Comparison of ENCODE assay signal across 11 cellular contexts in genomic region chr9:93093081-93093448, GRCh38. TPM values are rescaled to one million over a fixed set of nuclear protein-coding genes. Genes with fewer than 3 reads are reported as not detected.
DNase-seq lines count a peak whose midpoint lies in the region; ATAC-seq, FAIRE-seq and TF ChIP-seq lines count a peak whose summit lies in the region.
"Had no signal": no experiment of that assay in that cellular context is flagged by ENCODE, and none has a peak within 500 bp of the region (broad histone marks: within the 10 kb centered on the region; RNA-seq: fewer than 3 reads in every experiment).

No MANE protein-coding gene starts in this region.

- TF ChIP-seq CTCF in right atrium auricular region (IDR thresholded peaks at IDR 0.05) (no peak), smooth muscle cell (IDR thresholded peaks at IDR 0.05; ENCODE audit: borderline replicate concordance, insufficient read depth, poor library complexity, severe bottlenecking) (no peak)

- 76% methylated on average over 4 of the region's 4 CpGs for WGBS in smooth muscle cell (ENCODE audit: low lambda C conversion rate)
- 36 to 59% (median 48%) methylated on average over 4 of the region's 4 CpGs for WGBS in small intestine, 3 donors

- DNase-seq in GM12891 (ENCODE audit: insufficient read length, low spot score) (no peak), right atrium auricular region (ENCODE audit: low spot score) (no peak), smooth muscle cell (lab: John Stamatoyannopoulos, UW; ENCODE audit: unreplicated experiment) (no peak), small intestine (no peak)
- no peak for DNase-seq in activated CD4-positive, alpha-beta T cell treated with anti-CD3 and anti-CD28 coated beads, Interleukin-2, amount 10 ng/mL, durations not matched to agents 7 days and 5 days
- DNase-seq in stimulated activated CD4-positive, alpha-beta T cell treated with anti-CD3 and anti-CD28 coated beads, Interleukin-4, amount 100 ng/mL, for 4 hours: no peak
- DNase-seq: IMR-90, NCI-H510A had no signal

- H2AFZ ChIP-seq in smooth muscle cell (ENCODE audit: low read depth): no peak overlapping the region

- peaks cover 6% of the 10 kb centered on the region for H4K20me1 ChIP-seq in smooth muscle cell (ENCODE audit: low read depth)

- H3K4me3 Mint-ChIP-seq in activated CD4-positive, alpha-beta T cell treated with anti-CD3 and anti-CD28 coated beads, Interleukin-2, amount 10 ng/mL, durations not matched to agents 7 days and 5 days: no peak overlapping the region

- H3K4me3 ChIP-seq in right atrium auricular region: no peak overlapping the region
- H3K4me3 ChIP-seq in smooth muscle cell: no peak overlapping the region
- no peak overlapping the region for H3K4me3 ChIP-seq in small intestine (ENCODE audit: low read depth in 1 of 2, low read length in 2 of 2)
- H3K4me3 ChIP-seq: mucosa of descending colon had no signal

- no peaks in the 10 kb centered on the region for H3K27me3 ChIP-seq in right atrium auricular region
- no peaks in the 10 kb centered on the region for H3K27me3 ChIP-seq in smooth muscle cell (ENCODE audit: low read depth)
- no peaks in the 10 kb centered on the region for H3K27me3 ChIP-seq in small intestine (ENCODE audit: control insufficient read depth in 2 of 2, insufficient read depth in 2 of 2, low read length in 2 of 2)

- no peak for TF ChIP-seq POLR2A in GM12891 (IDR thresholded peaks at IDR 0.05; ENCODE audit: low read depth, low read length)

- H3K4me1 Mint-ChIP-seq in activated CD4-positive, alpha-beta T cell treated with anti-CD3 and anti-CD28 coated beads, Interleukin-2, amount 10 ng/mL, durations not matched to agents 7 days and 5 days: peaks cover 76% of the 10 kb centered on the region

- H3K27me3 Mint-ChIP-seq in activated CD4-positive, alpha-beta T cell treated with anti-CD3 and anti-CD28 coated beads, Interleukin-2, amount 10 ng/mL, durations not matched to agents 7 days and 5 days: no peaks in the 10 kb centered on the region

- CTCF ChIA-PET in activated CD4-positive, alpha-beta T cell treated with anti-CD3 and anti-CD28 coated beads, Interleukin-2, amount 10 ng/mL, durations not matched to agents 7 days and 5 days (lab: Charles Lee): interaction anchor here (2.7 kb wide), 1 partner anchor 90 kb away, joined by 8 read pairs; no protein-coding TSS in a partner anchor

- peaks cover 21% of the 10 kb centered on the region for H3K9me3 Mint-ChIP-seq in activated CD4-positive, alpha-beta T cell treated with anti-CD3 and anti-CD28 coated beads, Interleukin-2, amount 10 ng/mL, durations not matched to agents 7 days and 5 days

- ATAC-seq in GM21515 (IDR thresholded peaks at IDR 0.05; ENCODE audit: unreplicated experiment) (no peak), HG02981 (IDR thresholded peaks at IDR 0.05; ENCODE audit: unreplicated experiment) (no peak)
- ATAC-seq: mucosa of descending colon had no signal

- no peak overlapping the region for H3K4me2 ChIP-seq in smooth muscle cell

- FAIRE-seq in GM12891 (lab: Jason Lieb, UNC): peak; percentile 31
- no peak for FAIRE-seq in small intestine (lab: Jason Lieb, UNC)

- H3K27ac ChIP-seq in right atrium auricular region (peak overlapping the region; percentile 54 to 96), smooth muscle cell (ENCODE audit: low read depth) (peak overlapping the region; percentile 15), small intestine (ENCODE audit: low read depth in 1 of 2, low read length in 1 of 2) (peak overlapping the region in 1 of 2 donors; percentile 65)

- H3K9ac ChIP-seq in smooth muscle cell (ENCODE audit: low read depth): no peak overlapping the region

- H3K4me1 ChIP-seq in right atrium auricular region (peaks cover 0 to 45% of the 10 kb centered on the region in 2 donors), smooth muscle cell (ENCODE audit: low read depth) (peaks cover 4% of the 10 kb centered on the region), small intestine (ENCODE audit: control insufficient read depth in 2 of 2, insufficient read depth in 1 of 2, low read depth in 1 of 2, low read length in 1 of 2) (peaks cover 6 to 11% of the 10 kb centered on the region in 2 donors)

- POLR2A ChIA-PET in activated CD4-positive, alpha-beta T cell treated with anti-CD3 and anti-CD28 coated beads, Interleukin-2, amount 10 ng/mL, durations not matched to agents 7 days and 5 days (lab: Charles Lee): no interaction called here

- peaks cover 14% of the 10 kb centered on the region for H3K79me2 ChIP-seq in smooth muscle cell (ENCODE audit: low read depth)

- H3K9me3 ChIP-seq in right atrium auricular region (peaks cover 0 to 9% of the 10 kb centered on the region in 2 donors), smooth muscle cell (replicated peaks; ENCODE audit: low read depth) (no peaks in the 10 kb centered on the region), small intestine (ENCODE audit: control insufficient read depth, low read depth) (no peaks in the 10 kb centered on the region)
- H3K9me3 ChIP-seq: mucosa of descending colon had no signal

- peak overlapping the region; percentile 98 for H3K27ac Mint-ChIP-seq in activated CD4-positive, alpha-beta T cell treated with anti-CD3 and anti-CD28 coated beads, Interleukin-2, amount 10 ng/mL, durations not matched to agents 7 days and 5 days

- peaks cover 11% of the 10 kb centered on the region for H3F3A ChIP-seq in smooth muscle cell (ENCODE audit: low read depth)

- no peaks in the 10 kb centered on the region for H3K36me3 ChIP-seq in right atrium auricular region
- no peaks in the 10 kb centered on the region for H3K36me3 ChIP-seq in smooth muscle cell (ENCODE audit: low read depth)
- no peaks in the 10 kb centered on the region for H3K36me3 ChIP-seq in small intestine (ENCODE audit: control insufficient read depth in 2 of 2, insufficient read depth in 2 of 2, low read length in 2 of 2)

- H3K36me3 Mint-ChIP-seq in activated CD4-positive, alpha-beta T cell treated with anti-CD3 and anti-CD28 coated beads, Interleukin-2, amount 10 ng/mL, durations not matched to agents 7 days and 5 days (ENCODE audit: low read depth): peaks cover 42% of the 10 kb centered on the region

TF ChIP-seq in GM12891, 5 proteins besides CTCF, POLR2A, EP300 and RAD21:
- TF ChIP-seq POU2F2 (IDR thresholded peaks at IDR 0.05; ENCODE audit: low read depth, low read length) (no peak), PAX5 (IDR thresholded peaks at IDR 0.05; ENCODE audit: insufficient read depth, low read length, severe bottlenecking) (no peak), SPI1 (IDR thresholded peaks at IDR 0.05; ENCODE audit: low read depth, low read length) (no peak), POLR2AphosphoS5 (IDR thresholded peaks at IDR 0.05; ENCODE audit: low read depth, low read length) (no peak), TAF1 (IDR thresholded peaks at IDR 0.05; ENCODE audit: low read depth, low read length) (no peak)

RNA-seq across cellular contexts. Expression of gene CARD19, which starts 3.0 kb away (rescaled TPM):
- polyA plus RNA-seq in GM12891 (2012; ENCODE audit: low read depth, missing spikeins): 10.7 TPM
- 10 to 100 TPM; 40.3 to 42.6 TPM for total RNA-seq in activated CD4-positive, alpha-beta T cell treated with anti-CD3 and anti-CD28 coated beads, Interleukin-2, amount 10 ng/mL, durations not matched to agents 7 days and 5 days
- total RNA-seq in right atrium auricular region (10 to 100 TPM; 21.2 to 46.8 TPM), smooth muscle cell (41.6 and 86.0 TPM in 2 replicates)
- polyA plus RNA-seq in smooth muscle cell (88.1 TPM in 2 replicates), small intestine (10 to 100 TPM; 39.3 to 45.6 (median 44.9) TPM)

RNA-seq across cellular contexts. Expression of gene SUSD3, which starts 34.6 kb away (rescaled TPM):
- 15.6 TPM for polyA plus RNA-seq in GM12891 (2012; ENCODE audit: low read depth, missing spikeins)
- total RNA-seq in activated CD4-positive, alpha-beta T cell treated with anti-CD3 and anti-CD28 coated beads, Interleukin-2, amount 10 ng/mL, durations not matched to agents 7 days and 5 days: 10 to 100 TPM; 81.1 to 85.8 TPM
- 10 to 100 TPM in 1 of 2 donors, 1 to 10 TPM in 1; 1.6 to 11.8 TPM for total RNA-seq in right atrium auricular region
- total RNA-seq in smooth muscle cell: not detected in 2 replicates
- polyA plus RNA-seq in smooth muscle cell: 0.34 TPM in 1 of 2 replicates, not detected in the other
- 1 to 10 TPM in 2 of 3 donors, not detected in 1; 3.7 to 3.8 TPM for polyA plus RNA-seq in small intestine

RNA-seq across cellular contexts. Expression of gene NINJ1, which starts 41.0 kb away (rescaled TPM):
- 26.6 TPM for polyA plus RNA-seq in GM12891 (2012; ENCODE audit: low read depth, missing spikeins)
- 10 to 100 TPM; 29.5 to 29.9 TPM for total RNA-seq in activated CD4-positive, alpha-beta T cell treated with anti-CD3 and anti-CD28 coated beads, Interleukin-2, amount 10 ng/mL, durations not matched to agents 7 days and 5 days
- total RNA-seq in right atrium auricular region (10 to 100 TPM; 65.5 to 89.4 TPM), smooth muscle cell (31.5 and 34.3 TPM in 2 replicates)
- polyA plus RNA-seq in smooth muscle cell (53.7 and 66.8 TPM in 2 replicates), small intestine (10 to 100 TPM; 29.4 to 64.0 (median 44.1) TPM)

Comparison
In these comparisons a context has a peak if more than half of its experiments do, and no peak if none do; other contexts are left out.
1. RNA of gene SUSD3, which starts 34.6 kb away (total RNA-seq): 81.1 to 85.8 TPM in activated CD4-positive, alpha-beta T cell treated with anti-CD3 and anti-CD28 coated beads, Interleukin-2, amount 10 ng/mL, durations not matched to agents 7 days and 5 days; 1.6 to 11.8 TPM in right atrium auricular region and not detected in smooth muscle cell; every median in the first group is over 4 times any median in the second.